8 cellular contexts compared by ENCODE assay signal in genomic region chr1:169794530-169795416, GRCh38. TPM values are rescaled to one million over a fixed set of nuclear protein-coding genes. Genes with fewer than 3 reads are reported as not detected.
A peak's percentile ranks its signal among the peaks of the same experiment; 100 is the strongest.
DNase-seq lines count a peak whose midpoint lies in the region; ATAC-seq and TF ChIP-seq lines count a peak whose summit lies in the region.

Gene METTL18 (minus strand): TSS chr1:169794907. CDS start chr1:169793695, 1,212 bp downstream.

- peaks cover 0 to 7% of the 10 kb centered on the region in 2 donors for H3K36me3 ChIP-seq in gastroesophageal sphincter
- no peaks in the 10 kb centered on the region for H3K36me3 ChIP-seq in neutrophil

- DNase-seq in GF-D8 (lab: John Stamatoyannopoulos, UW) (peak; percentile 79), HEK293T (ENCODE audit: extremely low spot score) (peak; percentile 92), MV-4-11 (lab: John Stamatoyannopoulos, UW) (peak; percentile 91), SK-MEL-5 (ENCODE audit: low read depth, low spot score) (peak; percentile 93), superior temporal gyrus (ENCODE audit: extremely low spot score) (peak; percentile 97)
- DNase-seq in activated naive CD4-positive, alpha-beta T cell treated with Interleukin-2 at 50 U/mL for 16 hours: peak; percentile 93

- no peaks in the 10 kb centered on the region for H3K27me3 ChIP-seq in gastroesophageal sphincter
- H3K27me3 ChIP-seq in neutrophil: no peaks in the 10 kb centered on the region

- TF ChIP-seq CTCF in gastroesophageal sphincter (IDR thresholded peaks at IDR 0.05) (peak in 2 of 4 experiments; percentile 28 to 34), neutrophil (IDR thresholded peaks at IDR 0.05) (no peak)

- in situ Hi-C loops in SK-MEL-5 (cut with HindIII; ENCODE audit: low pct_unique_long_range_greater_than_20kb, low sequenced_read_pairs): no loop called here

- POLR2A ChIA-PET in HEK293T (lab: Yijun Ruan, JAX): interaction anchor here (0.7 to 1.1 kb wide), 11 partner anchors 8 to 427 kb away, joined by 3 to 11 read pairs (median 3); partner anchors contain the start of genes BLZF1, NME7 and SCYL3

- peak; percentile 99 for ATAC-seq in gastroesophageal sphincter

- TF ChIP-seq POLR2A in gastroesophageal sphincter (IDR thresholded peaks at IDR 0.05): peak in 1 of 2 donors; percentile 45

- CTCF ChIA-PET in HEK293T (lab: Yijun Ruan, JAX): interaction anchor here (0.6 kb wide), 1 partner anchor 797 kb away, joined by 3 read pairs; no protein-coding TSS in a partner anchor

- H3K4me3 ChIP-seq in gastroesophageal sphincter: peak within 1 kb of the TSS; percentile 49 to 69
- H3K4me3 ChIP-seq in neutrophil (ENCODE audit: low read depth in 1 of 2, low read length in 1 of 2): peak within 1 kb of the TSS; percentile 73 to 79

- WGBS in gastroesophageal sphincter (ENCODE audit: low coverage in 1 of 2), 2 donors: 0 to 1% methylated on average over 14 to 25 of the region's 48 CpGs

- no peak for TF ChIP-seq EP300 in gastroesophageal sphincter (IDR thresholded peaks at IDR 0.05)

- H3K27ac ChIP-seq in gastroesophageal sphincter: peak within 1 kb of the TSS; percentile 45 to 93 (median 89)
- peak within 1 kb of the TSS; percentile 78 for H3K27ac ChIP-seq in neutrophil

- H3K9me3 ChIP-seq in gastroesophageal sphincter (no peaks in the 10 kb centered on the region), neutrophil (no peaks in the 10 kb centered on the region)

- H3K4me1 ChIP-seq in gastroesophageal sphincter (peaks cover 4 to 21% (median 7%) of the 10 kb centered on the region in 3 donors), neutrophil (ENCODE audit: control insufficient read depth in 1 of 2, insufficient read depth in 1 of 2, low read depth in 1 of 2, low read length in 1 of 2) (peaks cover 15 to 18% of the 10 kb centered on the region in 2 experiments)

TF ChIP-seq in HEK293T, 16 proteins besides CTCF, POLR2A, EP300 and RAD21:
- TF ChIP-seq FOXA1 (IDR thresholded peaks at IDR 0.05) (no peak), L3MBTL2 (conservative IDR thresholded peaks at IDR 0.05) (peak; percentile 83), ELF4 (IDR thresholded peaks at IDR 0.05) (peak; percentile 80)

RNA-seq across cellular contexts. Expression of gene METTL18, which starts in this region (rescaled TPM):
- 13.6 and 17.0 TPM in 2 replicates for total RNA-seq in SK-MEL-5 (2014; rRNA removed; shearing (Covaris generic))
- 4.1 and 5.1 TPM in 2 replicates for polyA plus RNA-seq in SK-MEL-5 (2015; cell fraction: cytosol; rRNA removed)
- polyA plus RNA-seq in SK-MEL-5 (2015; cell fraction: nucleus; rRNA removed): 8.0 and 8.3 TPM in 2 replicates
- total RNA-seq in gastroesophageal sphincter: 1 to 10 TPM; 3.9 to 8.8 (median 6.1) TPM

Comparison
In these comparisons a context has a peak if more than half of its experiments do, and no peak if none do; other contexts are left out.
1. Peak in every context shown above with its lines: DNase-seq, ATAC-seq, H3K4me3 ChIP-seq and H3K27ac ChIP-seq.